Comparison of ENCODE assay signal across 36 cellular contexts in genomic region chr19:275000-275399, GRCh38. TPM values are rescaled to one million over a fixed set of nuclear protein-coding genes. Genes with fewer than 3 reads are reported as not detected.
"Had no signal": no experiment of that assay in that cellular context is flagged by ENCODE, and none has a peak within 500 bp of the region (broad histone marks: within the 10 kb centered on the region; RNA-seq: fewer than 3 reads in every experiment).

No MANE protein-coding gene starts in this region.

- H3K4me1 Mint-ChIP-seq: activated B cell treated with CpG ODN at 0.5 μM for 24 hours; activated CD4-positive, alpha-beta T cell treated with anti-CD3 and anti-CD28 coated beads, Interleukin-2, amount 10 ng/mL, durations not matched to agents 24 days and 14 days; activated naive CD8-positive, alpha-beta T cell treated with anti-CD3 and anti-CD28 coated beads for 36 hours; activated T-helper 17 cell treated with anti-CD3 and anti-CD28 coated beads, Interleukin-2, amount 50 U/mL, for 72 hours had no signal

- H3K9me3 Mint-ChIP-seq: activated B cell treated with CpG ODN at 0.5 μM for 24 hours; activated CD4-positive, alpha-beta memory T cell treated with anti-CD3 and anti-CD28 coated beads for 36 hours; activated CD4-positive, alpha-beta T cell treated with anti-CD3 and anti-CD28 coated beads, Interleukin-2, amount 10 ng/mL, durations not matched to agents 24 days and 14 days; activated CD8-positive, alpha-beta T cell treated with anti-CD3 and anti-CD28 coated beads for 36 hours; activated naive CD4-positive, alpha-beta T cell treated with anti-CD3 and anti-CD28 coated beads for 36 hours; activated naive CD4-positive, alpha-beta T cell treated with anti-CD3 and anti-CD28 coated beads, Interleukin-2, amount 50 U/mL, for 72 hours; activated naive CD8-positive, alpha-beta T cell treated with anti-CD3 and anti-CD28 coated beads for 36 hours; activated T-cell treated with anti-CD3 and anti-CD28 coated beads, Interleukin-2, amount 50 U/mL, for 4 hours; activated T-cell treated with anti-CD3 and anti-CD28 coated beads, Interleukin-2, amount 50 U/mL, for 72 hours; activated T-helper 1 cell treated with anti-CD3 and anti-CD28 coated beads, Interleukin-12 subunit alpha, Interleukin-12 subunit beta, Interleukin-2, Interleukin-4 antibody, amounts not matched to agents 30 ng/mL and 10 ng/mL and 1 ng/mL, durations not matched to agents 14 hours and 24 hours and 36 hours; activated T-helper 17 cell treated with anti-CD3 and anti-CD28 coated beads, Interleukin-2, amount 50 U/mL, for 72 hours; T-helper 1 cell treated with Interleukin-12 subunit alpha and Interleukin-12 subunit beta and Interleukin-4 antibody, amounts not matched to agents 30 μg/mL and 1 μg/mL, for 36 hours; T-helper 2 cell treated with Interferon-gamma antibody and Interleukin-4, amounts not matched to agents 5 μg/mL and 100 μg/mL, for 36 hours had no signal

- H3K27ac ChIP-seq: adrenal gland, body of pancreas, brain microvascular endothelial cell, breast epithelium, VCaP had no signal

- H3K4me1 ChIP-seq: adrenal gland, body of pancreas, breast epithelium had no signal

- H3K36me3 ChIP-seq: adrenal gland, brain microvascular endothelial cell, breast epithelium had no signal

- ATAC-seq: activated CD8-positive, alpha-beta T cell treated with anti-CD3 and anti-CD28 coated beads for 36 hours; activated naive CD4-positive, alpha-beta T cell treated with anti-CD3 and anti-CD28 coated beads, Interleukin-2, amount 50 U/mL, for 72 hours; activated T-cell treated with anti-CD3 and anti-CD28 coated beads, Interleukin-2, amount 50 U/mL, for 4 hours; activated T-cell treated with anti-CD3 and anti-CD28 coated beads, Interleukin-2, amount 50 U/mL, for 72 hours; activated T-helper 17 cell treated with anti-CD3 and anti-CD28 coated beads, Interleukin-2, amount 50 U/mL, for 72 hours; body of pancreas had no signal

- H3K27ac Mint-ChIP-seq: activated B cell treated with CpG ODN at 0.5 μM for 24 hours; activated CD4-positive, alpha-beta memory T cell treated with anti-CD3 and anti-CD28 coated beads for 36 hours; activated CD4-positive, alpha-beta T cell treated with anti-CD3 and anti-CD28 coated beads, Interleukin-2, amount 10 ng/mL, durations not matched to agents 24 days and 14 days; activated CD8-positive, alpha-beta T cell treated with anti-CD3 and anti-CD28 coated beads for 36 hours; activated naive CD4-positive, alpha-beta T cell treated with anti-CD3 and anti-CD28 coated beads for 36 hours; activated naive CD4-positive, alpha-beta T cell treated with anti-CD3 and anti-CD28 coated beads, Interleukin-2, amount 50 U/mL, for 72 hours; activated naive CD8-positive, alpha-beta T cell treated with anti-CD3 and anti-CD28 coated beads for 36 hours; activated T-cell treated with anti-CD3 and anti-CD28 coated beads, Interleukin-2, amount 50 U/mL, for 72 hours; activated T-helper 1 cell treated with anti-CD3 and anti-CD28 coated beads, Interleukin-12 subunit alpha, Interleukin-12 subunit beta, Interleukin-2, Interleukin-4 antibody, amounts not matched to agents 30 ng/mL and 10 ng/mL and 1 ng/mL, durations not matched to agents 14 hours and 24 hours and 36 hours; activated T-helper 17 cell treated with anti-CD3 and anti-CD28 coated beads, Interleukin-2, amount 50 U/mL, for 72 hours; T-helper 1 cell treated with Interleukin-12 subunit alpha and Interleukin-12 subunit beta and Interleukin-4 antibody, amounts not matched to agents 30 μg/mL and 1 μg/mL, for 36 hours; T-helper 2 cell treated with Interferon-gamma antibody and Interleukin-4, amounts not matched to agents 5 μg/mL and 100 μg/mL, for 36 hours had no signal

- DNase-seq: activated B cell treated with CpG ODN at 0.5 μM for 24 hours; activated CD4-positive, alpha-beta memory T cell treated with anti-CD3 and anti-CD28 coated beads for 36 hours; activated CD4-positive, alpha-beta T cell treated with anti-CD3 and anti-CD28 coated beads for 4 hours; activated CD4-positive, alpha-beta T cell treated with anti-CD3 and anti-CD28 coated beads, Interleukin-2, amount 10 ng/mL, durations not matched to agents 24 days and 14 days; activated CD4-positive, alpha-beta T cell treated with anti-CD3 and anti-CD28 coated beads, Interleukin-2, amount 50 U/mL, for 1 hour; activated CD4-positive, alpha-beta T cell treated with anti-CD3 and anti-CD28 coated beads, Interleukin-2, amount 50 U/mL, for 4 hours; activated CD4-positive, CD25-positive, alpha-beta regulatory T cell treated with anti-CD3 and anti-CD28 coated beads, Interleukin-2, amount 50 U/mL, for 72 hours; activated CD8-positive, alpha-beta memory T cell treated with anti-CD3 and anti-CD28 coated beads, Interleukin-2, amount 50 U/mL, for 4 hours; activated CD8-positive, alpha-beta T cell treated with anti-CD3 and anti-CD28 coated beads for 36 hours; activated effector memory CD4-positive, alpha-beta T cell treated with anti-CD3 and anti-CD28 coated beads, Interleukin-2, amount 50 U/mL, for 16 hours; activated gamma-delta T cell treated with Interleukin-2 at 50 U/mL for 16 hours; activated naive CD4-positive, alpha-beta T cell; activated naive CD4-positive, alpha-beta T cell treated with anti-CD3 and anti-CD28 coated beads for 36 hours; activated naive CD4-positive, alpha-beta T cell treated with anti-CD3 and anti-CD28 coated beads, Interleukin-2, amount 50 U/mL, for 16 hours; activated naive CD8-positive, alpha-beta T cell treated with anti-CD3 and anti-CD28 coated beads for 36 hours; activated T-cell treated with anti-CD3 and anti-CD28 coated beads for 4 hours; activated T-cell treated with anti-CD3 and anti-CD28 coated beads, Interleukin-2, amount 50 U/mL, for 1 hour; activated T-cell treated with anti-CD3 and anti-CD28 coated beads, Interleukin-2, amount 50 U/mL, for 4 hours; activated T-cell treated with anti-CD3 and anti-CD28 coated beads, Interleukin-2, amount 50 U/mL, for 72 hours; amniotic stem cell; aorta; body of pancreas; brain microvascular endothelial cell; central memory CD4-positive, alpha-beta T cell; T-helper 1 cell; T-helper 2 cell; T-helper 9 cell had no signal

- H3K27me3 ChIP-seq: body of pancreas, brain microvascular endothelial cell, breast epithelium had no signal

- H3K36me3 Mint-ChIP-seq: activated CD4-positive, alpha-beta memory T cell treated with anti-CD3 and anti-CD28 coated beads for 36 hours; activated naive CD4-positive, alpha-beta T cell treated with anti-CD3 and anti-CD28 coated beads, Interleukin-2, amount 50 U/mL, for 72 hours; activated naive CD8-positive, alpha-beta T cell treated with anti-CD3 and anti-CD28 coated beads for 36 hours had no signal

- H3K9me3 ChIP-seq: adrenal gland, body of pancreas, breast epithelium had no signal

- H3K4me3 ChIP-seq: adrenal gland, body of pancreas, breast epithelium had no signal

- H3K4me3 Mint-ChIP-seq: activated B cell treated with CpG ODN at 0.5 μM for 24 hours; activated CD4-positive, alpha-beta memory T cell treated with anti-CD3 and anti-CD28 coated beads for 36 hours; activated CD4-positive, alpha-beta T cell treated with anti-CD3 and anti-CD28 coated beads, Interleukin-2, amount 10 ng/mL, durations not matched to agents 24 days and 14 days; activated CD8-positive, alpha-beta T cell treated with anti-CD3 and anti-CD28 coated beads for 36 hours; activated naive CD4-positive, alpha-beta T cell treated with anti-CD3 and anti-CD28 coated beads for 36 hours; activated naive CD8-positive, alpha-beta T cell treated with anti-CD3 and anti-CD28 coated beads for 36 hours; activated T-cell treated with anti-CD3 and anti-CD28 coated beads, Interleukin-2, amount 50 U/mL, for 4 hours; activated T-cell treated with anti-CD3 and anti-CD28 coated beads, Interleukin-2, amount 50 U/mL, for 72 hours; activated T-helper 1 cell treated with anti-CD3 and anti-CD28 coated beads, Interleukin-12 subunit alpha, Interleukin-12 subunit beta, Interleukin-2, Interleukin-4 antibody, amounts not matched to agents 30 ng/mL and 10 ng/mL and 1 ng/mL, durations not matched to agents 14 hours and 24 hours and 36 hours; activated T-helper 17 cell treated with anti-CD3 and anti-CD28 coated beads, Interleukin-2, amount 50 U/mL, for 72 hours; T-helper 1 cell treated with Interleukin-12 subunit alpha and Interleukin-12 subunit beta and Interleukin-4 antibody, amounts not matched to agents 30 μg/mL and 1 μg/mL, for 36 hours; T-helper 2 cell treated with Interferon-gamma antibody and Interleukin-4, amounts not matched to agents 5 μg/mL and 100 μg/mL, for 36 hours had no signal

RNA-seq across cellular contexts. Expression of gene PLPP2, which starts 16.2 kb away (rescaled TPM):
- total RNA-seq: activated CD8-positive, alpha-beta memory T cell treated with anti-CD3 and anti-CD28 coated beads for 36 hours; activated naive CD8-positive, alpha-beta T cell treated with anti-CD3 and anti-CD28 coated beads for 36 hours had no signal
